1 cellular context compared by ENCODE assay signal in genomic region chr6:2714359-2714895, GRCh38.
TF ChIP-seq lines count a peak whose summit lies in the region.

No MANE protein-coding gene starts in this region.

TF ChIP-seq in SK-N-SH, 30 proteins besides CTCF, POLR2A, EP300 and RAD21 (continued from another document):
- TF ChIP-seq CHD2 (IDR thresholded peaks at IDR 0.05; ENCODE audit: low read length, partially characterized antibody) (no peak), TEAD4 (IDR thresholded peaks at IDR 0.05; ENCODE audit: borderline replicate concordance, insufficient read depth) (0 out of 2 replicates have a peak, but pooled peaks have one; percentile 16), FOSL2 (IDR thresholded peaks at IDR 0.05; ENCODE audit: borderline replicate concordance, low read depth) (peak; percentile 88), RXRA (IDR thresholded peaks at IDR 0.05; ENCODE audit: borderline replicate concordance, low read depth) (peak; percentile 79; the same call in 1 of the 2 replicates), MEF2A (IDR thresholded peaks at IDR 0.05; ENCODE audit: borderline replicate concordance, low read depth) (no peak), PBX3 (IDR thresholded peaks at IDR 0.05) (peak; percentile 62), TCF12 (IDR thresholded peaks at IDR 0.05) (peak; percentile 75), MXI1 (IDR thresholded peaks at IDR 0.05; ENCODE audit: low read depth, low read length) (no peak), SIN3A (IDR thresholded peaks at IDR 0.05; ENCODE audit: borderline replicate concordance, low read depth, low read length) (peak; percentile 53; the same call in 1 of the 2 replicates), IRF3 (IDR thresholded peaks at IDR 0.05; ENCODE audit: low read depth, low read length) (no peak), GATA2 (CRISPR knock-in tag; IDR thresholded peaks at IDR 0.05) (no peak), ELF1 (IDR thresholded peaks at IDR 0.05) (no peak), NFIC (IDR thresholded peaks at IDR 0.05; ENCODE audit: borderline replicate concordance) (peak; percentile 67), YY1 (IDR thresholded peaks at IDR 0.05; ENCODE audit: low read depth) (no peak), NRF1 (IDR thresholded peaks at IDR 0.05; ENCODE audit: low read depth, low read length) (no peak), ZBTB33 (IDR thresholded peaks at IDR 0.05; ENCODE audit: borderline replicate concordance, low read depth) (no peak), RCOR1 (IDR thresholded peaks at IDR 0.05; ENCODE audit: low read length) (no peak), EZH2phosphoT487 (IDR thresholded peaks at IDR 0.05; ENCODE audit: borderline replicate concordance, low read depth) (no peak), FOXJ3 (CRISPR knock-in tag; IDR thresholded peaks at IDR 0.05) (no peak), RFX5 (IDR thresholded peaks at IDR 0.05; ENCODE audit: low read length) (no peak), POLR2AphosphoS5 (IDR thresholded peaks at IDR 0.05; ENCODE audit: low read depth, low read length) (peak; percentile 53; the same call in 1 of the 2 replicates)
- TF ChIP-seq, protein P1, sequence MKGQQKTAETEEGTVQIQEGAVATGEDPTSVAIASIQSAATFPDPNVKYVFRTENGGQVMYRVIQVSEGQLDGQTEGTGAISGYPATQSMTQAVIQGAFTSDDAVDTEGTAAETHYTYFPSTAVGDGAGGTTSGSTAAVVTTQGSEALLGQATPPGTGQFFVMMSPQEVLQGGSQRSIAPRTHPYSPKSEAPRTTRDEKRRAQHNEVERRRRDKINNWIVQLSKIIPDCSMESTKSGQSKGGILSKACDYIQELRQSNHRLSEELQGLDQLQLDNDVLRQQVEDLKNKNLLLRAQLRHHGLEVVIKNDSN (IDR thresholded peaks at IDR 0.05; ENCODE audit: borderline replicate concordance, low read depth): no peak
- TF ChIP-seq, protein P2, sequence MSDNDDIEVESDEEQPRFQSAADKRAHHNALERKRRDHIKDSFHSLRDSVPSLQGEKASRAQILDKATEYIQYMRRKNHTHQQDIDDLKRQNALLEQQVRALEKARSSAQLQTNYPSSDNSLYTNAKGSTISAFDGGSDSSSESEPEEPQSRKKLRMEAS (IDR thresholded peaks at IDR 0.05; ENCODE audit: low read depth): peak; percentile 54; the same call in 1 of the 2 replicates
